In the genomic region with DNA sequence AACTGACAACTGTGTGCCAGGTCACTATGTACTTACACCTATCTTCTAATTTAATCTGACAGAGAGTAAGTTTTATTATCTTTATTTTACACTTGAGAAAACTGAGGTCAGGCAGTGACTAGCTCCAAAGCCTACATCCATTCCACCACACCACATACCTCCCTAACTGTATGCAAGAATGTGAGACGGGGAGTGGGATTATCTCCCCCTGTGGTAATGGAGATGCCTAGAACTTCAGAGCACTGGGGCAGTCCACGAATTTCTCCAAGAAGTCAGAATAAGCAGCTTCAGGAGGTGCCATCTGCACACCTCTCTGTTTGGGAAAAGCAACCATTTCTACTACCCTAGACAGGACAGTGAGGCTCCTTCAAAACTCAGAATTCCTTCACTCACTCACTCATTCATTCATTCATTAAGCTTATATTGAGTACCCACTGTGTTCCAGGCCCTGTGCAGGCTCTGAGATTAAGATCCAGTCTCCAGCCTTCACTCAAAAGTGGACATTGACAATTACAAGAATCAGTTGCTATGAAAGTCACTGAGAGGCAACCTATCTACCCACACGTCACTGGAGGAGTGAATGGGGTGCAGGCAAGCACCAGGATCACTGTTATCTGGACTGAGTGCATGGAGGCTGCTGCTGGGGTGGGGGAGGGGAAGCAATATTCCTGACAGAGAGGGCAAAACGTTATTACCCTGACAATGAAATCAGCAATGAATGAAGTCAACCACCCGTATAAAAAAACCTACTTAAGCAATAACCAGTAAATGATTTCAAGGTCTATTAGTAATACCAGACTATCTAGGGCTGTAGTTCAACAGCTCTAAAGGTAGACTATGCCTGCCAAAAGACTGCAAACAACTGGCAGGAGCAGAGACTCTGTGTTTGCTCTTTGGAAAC, we compare ENCODE assay signal across 18 cellular contexts. TPM values are rescaled to one million over a fixed set of nuclear protein-coding genes. Genes with fewer than 3 reads are reported as not detected.
DNase-seq lines count a peak whose midpoint lies in the region; ATAC-seq, FAIRE-seq and TF ChIP-seq lines count a peak whose summit lies in the region.
"Had no signal": no experiment of that assay in that cellular context is flagged by ENCODE, and none has a peak within 500 bp of the region (broad histone marks: within the 10 kb centered on the region; RNA-seq: fewer than 3 reads in every experiment).

No MANE protein-coding gene starts in this region.

- H3K9me3 Mint-ChIP-seq in dendritic cell treated with granulocyte-macrophage colony-stimulating factor and Interleukin-4, amounts not matched to agents 40 ng/mL and 50 ng/mL, for 4 days: no peaks in the 10 kb centered on the region
- H3K9me3 Mint-ChIP-seq in immature natural killer cell: no peaks in the 10 kb centered on the region
- H3K9me3 Mint-ChIP-seq: T-helper 2 cell treated with Interferon-gamma antibody and Interleukin-4, amounts not matched to agents 5 μg/mL and 100 μg/mL, for 36 hours had no signal

- H3K27ac ChIP-seq in HEK293 (ENCODE audit: extremely low read depth, low read depth, low read length): no peak overlapping the region
- peak overlapping the region; percentile 62 to 87 for H3K27ac ChIP-seq in small intestine (ENCODE audit: low read depth in 1 of 2, low read length in 1 of 2)
- H3K27ac ChIP-seq: ascending aorta, SJCRH30, skin epidermis, thoracic aorta had no signal

- H3K27me3 ChIP-seq in small intestine (ENCODE audit: control insufficient read depth in 2 of 2, insufficient read depth in 2 of 2, low read length in 2 of 2): no peaks in the 10 kb centered on the region
- H3K27me3 ChIP-seq: ascending aorta, SJCRH30 had no signal

- 29 to 45% (median 35%) methylated on average over 5 of the region's 5 CpGs for WGBS in small intestine, 3 donors

- peaks cover 89% of the 10 kb centered on the region for H3K4me1 Mint-ChIP-seq in dendritic cell treated with granulocyte-macrophage colony-stimulating factor and Interleukin-4, amounts not matched to agents 40 ng/mL and 50 ng/mL, for 4 days (ENCODE audit: low read depth)
- H3K4me1 Mint-ChIP-seq in immature natural killer cell: no peaks in the 10 kb centered on the region
- H3K4me1 Mint-ChIP-seq: activated CD4-positive, alpha-beta T cell treated with anti-CD3 and anti-CD28 coated beads for 36 hours had no signal

- H3K4me3 ChIP-seq in HEK293 (ENCODE audit: low read depth, low read length) (no peak overlapping the region), small intestine (ENCODE audit: low read depth in 1 of 2, low read length in 2 of 2) (no peak overlapping the region)
- H3K4me3 ChIP-seq: ascending aorta, SJCRH30, skin epidermis, thoracic aorta had no signal

- TF ChIP-seq CTCF in HEK293 (tag by site-specific recombination; IDR thresholded peaks at IDR 0.05): no peak

- peaks cover 72% of the 10 kb centered on the region for H3K36me3 Mint-ChIP-seq in dendritic cell treated with granulocyte-macrophage colony-stimulating factor and Interleukin-4, amounts not matched to agents 40 ng/mL and 50 ng/mL, for 4 days (ENCODE audit: low read depth)
- no peaks in the 10 kb centered on the region for H3K36me3 Mint-ChIP-seq in immature natural killer cell

- FAIRE-seq in small intestine (lab: Jason Lieb, UNC): no peak
- FAIRE-seq: H54 had no signal

- CTCF ChIA-PET in HEK293 (lab: Yijun Ruan, JAX): interaction anchor here (0.6 to 1.9 kb wide), 5 partner anchors 20 to 463 kb away, joined by 3 to 5 read pairs (median 3); no protein-coding TSS in a partner anchor

- no peak for ATAC-seq in HG03175 (IDR thresholded peaks at IDR 0.05; ENCODE audit: unreplicated experiment)
- ATAC-seq: activated CD4-positive, alpha-beta T cell treated with anti-CD3 and anti-CD28 coated beads for 36 hours had no signal

- H3K27ac Mint-ChIP-seq in dendritic cell treated with granulocyte-macrophage colony-stimulating factor and Interleukin-4, amounts not matched to agents 40 ng/mL and 50 ng/mL, for 4 days: peak overlapping the region; percentile 81
- no peak overlapping the region for H3K27ac Mint-ChIP-seq in immature natural killer cell
- H3K27ac Mint-ChIP-seq: activated CD4-positive, alpha-beta T cell treated with anti-CD3 and anti-CD28 coated beads for 36 hours; T-helper 2 cell treated with Interferon-gamma antibody and Interleukin-4, amounts not matched to agents 5 μg/mL and 100 μg/mL, for 36 hours had no signal

- H3K4me1 ChIP-seq in HEK293 (ENCODE audit: control insufficient read depth, insufficient read depth, low read length) (no peaks in the 10 kb centered on the region), small intestine (ENCODE audit: control insufficient read depth in 2 of 2, insufficient read depth in 1 of 2, low read depth in 1 of 2, low read length in 1 of 2) (peaks cover 0 to 8% of the 10 kb centered on the region in 2 donors)
- H3K4me1 ChIP-seq: ascending aorta, SJCRH30 had no signal

- H3K36me3 ChIP-seq in HEK293 (ENCODE audit: control insufficient read depth in 2 of 2, insufficient read depth in 1 of 2, low read length in 2 of 2) (no peaks in the 10 kb centered on the region), small intestine (ENCODE audit: control insufficient read depth in 2 of 2, insufficient read depth in 2 of 2, low read length in 2 of 2) (peaks cover 0 to 3% of the 10 kb centered on the region in 2 donors)
- H3K36me3 ChIP-seq: ascending aorta, thoracic aorta had no signal

- H3K27me3 Mint-ChIP-seq in dendritic cell treated with granulocyte-macrophage colony-stimulating factor and Interleukin-4, amounts not matched to agents 40 ng/mL and 50 ng/mL, for 4 days: no peaks in the 10 kb centered on the region
- H3K27me3 Mint-ChIP-seq in immature natural killer cell (ENCODE audit: low read depth in 3 of 3): peaks cover 5 to 7% (median 6%) of the 10 kb centered on the region in 3 donors

- H3K9me3 ChIP-seq in HEK293 (ENCODE audit: control insufficient read depth, insufficient read depth, low read depth, low read length) (no peaks in the 10 kb centered on the region), small intestine (ENCODE audit: control insufficient read depth, low read depth) (no peaks in the 10 kb centered on the region)
- H3K9me3 ChIP-seq: ascending aorta, SJCRH30, thoracic aorta had no signal

- intact Hi-C loops in dendritic cell treated with granulocyte-macrophage colony-stimulating factor and Interleukin-4, amounts not matched to agents 40 ng/mL and 50 ng/mL, for 4 days (cut with micrococcal nuclease): no loop called here

- H3K4me3 Mint-ChIP-seq in dendritic cell treated with granulocyte-macrophage colony-stimulating factor and Interleukin-4, amounts not matched to agents 40 ng/mL and 50 ng/mL, for 4 days: no peak overlapping the region
- H3K4me3 Mint-ChIP-seq in immature natural killer cell: no peak overlapping the region
- H3K4me3 Mint-ChIP-seq: activated CD4-positive, alpha-beta T cell treated with anti-CD3 and anti-CD28 coated beads for 36 hours; T-helper 2 cell treated with Interferon-gamma antibody and Interleukin-4, amounts not matched to agents 5 μg/mL and 100 μg/mL, for 36 hours had no signal

- POLR2A ChIA-PET in HEK293 (lab: Yijun Ruan, JAX): interaction anchor here (0.7 kb wide), 1 partner anchor 10 kb away, joined by 3 read pairs; no protein-coding TSS in a partner anchor

- DNase-seq in small intestine (peak; percentile 94), immature natural killer cell (no peak), SHP77 treated with DMSO at 0.1 percent for 48 hours (lab: John Stamatoyannopoulos, UW) (no peak)
- DNase-seq: activated CD4-positive, alpha-beta T cell treated with anti-CD3 and anti-CD28 coated beads for 36 hours; activated naive CD4-positive, alpha-beta T cell treated with Interleukin-2 at 50 U/mL for 16 hours; AML-193; left ventricle myocardium superior; MM.1S; NCI-H1694 treated with DMSO at 0.1 percent for 48 hours; SJCRH30 had no signal

TF ChIP-seq in HEK293, 187 proteins besides CTCF, POLR2A, EP300 and RAD21:
- TF ChIP-seq ZNF555 (tag by site-specific recombination; conservative IDR thresholded peaks at IDR 0.05): no peak
- peak; percentile 64 for TF ChIP-seq ZNF585B (tag by site-specific recombination; IDR thresholded peaks at IDR 0.05)

RNA-seq across cellular contexts. Expression of a gene that starts 18.0 kb away (rescaled TPM):
- polyA plus RNA-seq in small intestine (100 to 1,000 TPM in 2 of 3 donors, 10 to 100 TPM in 1; 52.9 to 355 (median 218) TPM), immature natural killer cell (1 to 10 TPM in 2 of 3 donors, under 1 TPM in 1; 0.67 to 5.8 (median 1.1) TPM)

RNA-seq across cellular contexts. Expression of a gene that starts 30.8 kb away (rescaled TPM):
- polyA plus RNA-seq in small intestine (100 to 1,000 TPM; 101 to 120 (median 115) TPM), immature natural killer cell (10 to 100 TPM; 27.9 to 48.5 (median 44.0) TPM)

RNA-seq across cellular contexts. Expression of a gene that starts 32.4 kb away (rescaled TPM):
- polyA plus RNA-seq in small intestine (100 to 1,000 TPM; 117 to 164 (median 147) TPM), immature natural killer cell (100 to 1,000 TPM in 2 of 3 donors, 10 to 100 TPM in 1; 56.8 to 188 (median 147) TPM)

RNA-seq across cellular contexts. Expression of a gene that starts 39.1 kb away (rescaled TPM):
- polyA plus RNA-seq in small intestine: 100 to 1,000 TPM in 1 of 3 donors, 10 to 100 TPM in 1, 1 to 10 TPM in 1; 6.9 to 105 (median 16.8) TPM
- polyA plus RNA-seq in immature natural killer cell: not detected

Comparison
In these comparisons a context has a peak if more than half of its experiments do, and no peak if none do; other contexts are left out.
1. RNA of a gene that starts 18.0 kb away (polyA plus RNA-seq): 52.9 to 355 TPM in small intestine; 0.67 to 5.8 TPM in immature natural killer cell; every median in the first group is over 4 times any median in the second.